11 cellular contexts compared by ENCODE assay signal in the genomic region with DNA sequence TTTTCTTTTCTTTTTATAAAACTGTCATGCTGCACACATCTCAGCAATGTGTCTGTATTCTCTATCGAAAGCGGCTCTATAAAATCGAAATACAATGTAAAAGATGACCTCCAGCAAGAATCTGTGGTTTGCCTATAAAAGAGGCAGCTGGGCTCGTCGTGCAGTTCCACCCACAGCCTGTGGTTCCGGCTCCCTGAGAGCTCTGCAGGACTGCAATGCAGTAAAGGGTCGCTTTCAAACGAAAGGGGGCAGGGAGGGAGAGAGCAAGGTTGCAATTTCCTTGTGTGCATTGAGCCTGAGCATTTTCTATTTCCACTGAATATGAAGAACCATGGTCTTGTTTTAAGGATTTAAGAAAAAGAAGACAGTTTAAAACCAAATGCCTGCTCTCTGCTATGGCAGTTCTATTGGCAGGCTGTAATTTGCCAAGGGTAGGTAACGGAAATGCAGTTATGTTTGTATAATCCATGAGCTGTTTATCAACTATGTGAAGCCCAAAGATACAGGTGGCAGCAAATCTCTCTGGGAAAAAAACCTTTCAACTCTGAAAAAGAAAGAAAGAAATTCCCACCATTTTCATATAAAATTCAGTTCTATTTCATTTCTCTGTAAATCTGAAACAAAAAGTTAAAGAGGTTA.
DNase-seq lines count a peak whose midpoint lies in the region; ATAC-seq, FAIRE-seq and TF ChIP-seq lines count a peak whose summit lies in the region.
"Had no signal": no experiment of that assay in that cellular context is flagged by ENCODE, and none has a peak within 500 bp of the region (broad histone marks: within the 10 kb centered on the region; RNA-seq: fewer than 3 reads in every experiment).

No MANE protein-coding gene starts in this region.

- H3K27ac Mint-ChIP-seq in MCF 10A (ENCODE audit: low read depth, unreplicated experiment), result peak overlapping the region; percentile 71
- H3K27ac Mint-ChIP-seq: CD4-positive, CD25-positive, alpha-beta regulatory T cell had no signal

- in situ Hi-C loops in transverse colon (cut with MboI; ENCODE audit: low pct_ligation_motif_present in 1 of 4, low pct_unique_long_range_greater_than_20kb in 1 of 4, low sequenced_read_pairs in 3 of 4), result no loop called here

- TF ChIP-seq RAD21 in H1 (IDR thresholded peaks at IDR 0.05 in 1 of 2, conservative IDR thresholded peaks at IDR 0.05 in 1 of 2; ENCODE audit: low read depth in 2 of 2, low read length in 2 of 2), result peak; percentile 21 to 39; a peak in 3 of 4 replicates

- H2AFZ ChIP-seq in H1 (ENCODE audit: low read length), result no peak overlapping the region

- H3K27ac ChIP-seq in breast epithelium (no peak overlapping the region), H1 (ENCODE audit: low read depth, low read length) (no peak overlapping the region), transverse colon (no peak overlapping the region), upper lobe of left lung (no peak overlapping the region)

- no peak overlapping the region for H3K4ac ChIP-seq in H1 (replicated peaks; ENCODE audit: insufficient read length, low read depth, low read length)

- no peaks in the 10 kb centered on the region for H3K23me2 ChIP-seq in H1 (ENCODE audit: low read depth, low read length)

- H3K4me1 ChIP-seq in breast epithelium (no peaks in the 10 kb centered on the region), H1 (replicated peaks in 1 of 4; ENCODE audit: control insufficient read depth in 3 of 4, insufficient read depth in 4 of 4, low read length in 3 of 4) (no peaks in the 10 kb centered on the region), transverse colon (peaks cover 0 to 4% (median 0%) of the 10 kb centered on the region in 4 donors), upper lobe of left lung (peaks cover 0 to 11% (median 1%) of the 10 kb centered on the region in 4 donors)

- WGBS in H1 (ENCODE audit: extremely low coverage in 1 of 2, insufficient coverage in 1 of 2, insufficient read length in 1 of 2, insufficient replicate concordance in 2 of 2, low coverage in 1 of 2, low lambda C conversion rate in 2 of 2, missing lambda C conversion rate in 1 of 2), 2 experiments, result 52% methylated on average over 9 of the region's 9 CpGs; no CpG with 5 or more reads in 1 of the 2 experiments
- 30 to 51% methylated on average over 4 to 9 of the region's 9 CpGs for WGBS in transverse colon (ENCODE audit: low coverage in 1 of 2), 2 donors
- WGBS in upper lobe of left lung, 2 donors, result 53 to 54% methylated on average over 9 of the region's 9 CpGs

- H3K4me3 ChIP-seq in breast epithelium (no peak overlapping the region), H1 (ENCODE audit: extremely low read depth in 1 of 4, insufficient read depth in 2 of 4, low read depth in 3 of 4, low read length in 4 of 4) (no peak overlapping the region), transverse colon (no peak overlapping the region), upper lobe of left lung (no peak overlapping the region)

- no peaks in the 10 kb centered on the region for H3K79me1 ChIP-seq in H1 (ENCODE audit: low read depth, low read length)

- no peak overlapping the region for H4K91ac ChIP-seq in H1 (replicated peaks; ENCODE audit: insufficient read length, low read length)

- no peaks in the 10 kb centered on the region for H3K36me3 Mint-ChIP-seq in MCF 10A (ENCODE audit: insufficient read depth, unreplicated experiment)
- H3K36me3 Mint-ChIP-seq: CD4-positive, CD25-positive, alpha-beta regulatory T cell had no signal

- TF ChIP-seq CTCF in MCF 10A (IDR thresholded peaks at IDR 0.05; ENCODE audit: unreplicated experiment), result no peak
- TF ChIP-seq CTCF in breast epithelium (IDR thresholded peaks at IDR 0.05), result no peak
- TF ChIP-seq CTCF in H1 (IDR thresholded peaks at IDR 0.05; ENCODE audit: control extremely low read depth in 1 of 3, insufficient read depth in 1 of 3, low read depth in 1 of 3, low read length in 3 of 3), result peak; percentile 12 to 41 (median 31); a peak in 3 of 4 replicates
- TF ChIP-seq CTCF in transverse colon (IDR thresholded peaks at IDR 0.05), result peak; percentile 11 to 24 (median 18)
- TF ChIP-seq CTCF in upper lobe of left lung (IDR thresholded peaks at IDR 0.05), result peak in 2 of 6 experiments; percentile 7 to 8

- CTCF ChIA-PET in MCF 10A (lab: Yijun Ruan, JAX) (interaction anchor here (0.6 to 1.3 kb wide), 5 partner anchors 14 to 511 kb away, joined by 3 to 5 read pairs (median 4); no protein-coding TSS in a partner anchor), H1 (lab: Charles Lee; ENCODE audit: partially characterized antibody) (interaction anchor here (0.7 to 1.3 kb wide), 5 partner anchors 10 to 146 kb away, joined by 3 to 6 read pairs (median 3); no protein-coding TSS in a partner anchor)

- intact Hi-C loops in MCF 10A (cut with micrococcal nuclease), result no loop called here
- intact Hi-C loops in breast epithelium (cut with DNase I; ENCODE audit: low total_unique reads), result no loop called here
- intact Hi-C loops in transverse colon (cut with DNase I; ENCODE audit: low total_unique reads), result no loop called here

- no TSS peak for BruUV-seq in MCF 10A (replicated peaks; lab: Mats Ljungman, UMichigan)

- H2BK15ac ChIP-seq in H1 (ENCODE audit: low read length), result no peak overlapping the region

- TF ChIP-seq POLR2A in breast epithelium (IDR thresholded peaks at IDR 0.05) (no peak), H1 (IDR thresholded peaks at IDR 0.05; ENCODE audit: control extremely low read depth in 1 of 2, low read depth in 2 of 2, low read length in 2 of 2) (no peak), transverse colon (IDR thresholded peaks at IDR 0.05) (no peak), upper lobe of left lung (IDR thresholded peaks at IDR 0.05) (no peak)

- H3K4me1 Mint-ChIP-seq in MCF 10A (ENCODE audit: insufficient read depth, unreplicated experiment), result peaks cover 42% of the 10 kb centered on the region

- H3K27me3 ChIP-seq in breast epithelium (no peaks in the 10 kb centered on the region), H1 (replicated peaks in 1 of 4; ENCODE audit: control insufficient read depth in 3 of 4, extremely low read depth in 1 of 4, insufficient read depth in 3 of 4, low read length in 3 of 4) (no peaks in the 10 kb centered on the region; a peak in 1 of 7 replicates), transverse colon (no peaks in the 10 kb centered on the region), upper lobe of left lung (no peaks in the 10 kb centered on the region)

- no peaks in the 10 kb centered on the region for H3K27me3 Mint-ChIP-seq in MCF 10A (ENCODE audit: insufficient read depth, unreplicated experiment)
- H3K27me3 Mint-ChIP-seq: CD4-positive, CD25-positive, alpha-beta regulatory T cell had no signal

- H4K20me1 ChIP-seq in H1 (replicated peaks in 1 of 2; ENCODE audit: control insufficient read depth in 1 of 2, insufficient read depth in 2 of 2, low read length in 2 of 2), result no peaks in the 10 kb centered on the region

- no peak for TF ChIP-seq EP300 in H1 (IDR thresholded peaks at IDR 0.05; ENCODE audit: borderline replicate concordance in 1 of 2, low read depth in 2 of 2, low read length in 2 of 2)
- no peak for TF ChIP-seq EP300 in transverse colon (IDR thresholded peaks at IDR 0.05; ENCODE audit: low read depth)
- no peak for TF ChIP-seq EP300 in upper lobe of left lung (IDR thresholded peaks at IDR 0.05)

- no peak overlapping the region for H3K9ac ChIP-seq in H1 (replicated peaks in 1 of 4; ENCODE audit: extremely low read depth in 1 of 4, low read depth in 3 of 4, low read length in 3 of 4)

- no peak overlapping the region for H2BK5ac ChIP-seq in H1 (ENCODE audit: low read depth, low read length)

- H3K56ac ChIP-seq in H1 (replicated peaks; ENCODE audit: insufficient read length, low read depth, low read length), result no peak overlapping the region

- no peak overlapping the region for H4K5ac ChIP-seq in H1 (ENCODE audit: insufficient read length, low read depth, low read length)

- no peak overlapping the region for H2BK12ac ChIP-seq in H1 (ENCODE audit: low read depth, low read length)

- no peak overlapping the region for H2AK5ac ChIP-seq in H1 (ENCODE audit: low read depth, low read length)

- H3K18ac ChIP-seq in H1 (ENCODE audit: extremely low read depth, low read length), result no peak overlapping the region

- H3K9me3 Mint-ChIP-seq in MCF 10A (ENCODE audit: unreplicated experiment), result no peaks in the 10 kb centered on the region

- H4K8ac ChIP-seq in H1 (ENCODE audit: extremely low read depth, insufficient read depth, low read length), result no peak overlapping the region

- no peak overlapping the region for H2BK20ac ChIP-seq in H1 (ENCODE audit: low read length)

- H2BK120ac ChIP-seq in H1 (replicated peaks; ENCODE audit: low read depth, low read length), result no peak overlapping the region

- H3K14ac ChIP-seq in H1 (ENCODE audit: insufficient read length), result no peak overlapping the region

- no peak overlapping the region for H3K23ac ChIP-seq in H1 (ENCODE audit: insufficient read length)

- no peak overlapping the region for H3K4me3 Mint-ChIP-seq in MCF 10A (ENCODE audit: unreplicated experiment)
- H3K4me3 Mint-ChIP-seq: CD4-positive, CD25-positive, alpha-beta regulatory T cell had no signal

- H3K79me2 ChIP-seq in H1 (ENCODE audit: control insufficient read depth in 1 of 2, insufficient read depth in 2 of 2, low read length in 2 of 2), result no peaks in the 10 kb centered on the region

- POLR2A ChIA-PET in MCF 10A (lab: Yijun Ruan, JAX) (interaction anchor here (0.7 to 2.0 kb wide), 6 partner anchors 9 to 1475 kb away, joined by 3 to 15 read pairs (median 4); no protein-coding TSS in a partner anchor), H1 (lab: Charles Lee; ENCODE audit: partially characterized antibody) (interaction anchor here (0.6 kb wide), 1 partner anchor 274 kb away, joined by 5 read pairs; no protein-coding TSS in a partner anchor)

- no peak for FAIRE-seq in H1 (lab: Jason Lieb, UNC)

- H3K36me3 ChIP-seq in breast epithelium (no peaks in the 10 kb centered on the region), H1 (ENCODE audit: control insufficient read depth in 2 of 4, insufficient read depth in 4 of 4, low read length in 3 of 4) (no peaks in the 10 kb centered on the region), transverse colon (no peaks in the 10 kb centered on the region), upper lobe of left lung (no peaks in the 10 kb centered on the region)

- DNase-seq in MCF 10A (ENCODE audit: unreplicated experiment) (peak; percentile 48), breast epithelium (ENCODE audit: low spot score in 2 of 2) (no peak), NCI-H2227 treated with DMSO at 0.1 percent for 48 hours (lab: John Stamatoyannopoulos, UW) (peak; percentile 56), H1 (ENCODE audit: low read depth in 1 of 2, low spot score in 2 of 2) (no peak), transverse colon (no peak), upper lobe of left lung (no peak), cerebellar nuclear complex (lab: John Stamatoyannopoulos, UW) (no peak), DMS153 treated with DMSO at 0.1 percent for 48 hours (lab: John Stamatoyannopoulos, UW; ENCODE audit: unreplicated experiment) (no peak)
- DNase-seq: CD4-positive, CD25-positive, alpha-beta regulatory T cell; NCI-H524 treated with DMSO at 0.1 percent for 48 hours; retina had no signal

- no peak for ATAC-seq in upper lobe of left lung (ENCODE audit: low FRiP score in 2 of 2)

- H3K9me3 ChIP-seq in breast epithelium (no peaks in the 10 kb centered on the region), H1 (ENCODE audit: insufficient read depth in 2 of 2, low read depth in 1 of 2, low read length in 1 of 2) (no peaks in the 10 kb centered on the region), transverse colon (no peaks in the 10 kb centered on the region), upper lobe of left lung (no peaks in the 10 kb centered on the region)

- H3K4me2 ChIP-seq in H1 (ENCODE audit: insufficient read depth in 1 of 2, low read depth in 2 of 2, low read length in 2 of 2), result no peak overlapping the region

Comparison
In these comparisons a context has a peak if more than half of its experiments do, and no peak if none do; other contexts are left out.
1. DNase-seq: peak in MCF 10A (single experiment) and NCI-H2227 treated with DMSO at 0.1 percent for 48 hours (single experiment); none in breast epithelium (0 of 2), H1 (0 of 2), transverse colon (single experiment), upper lobe of left lung (0 of 2), cerebellar nuclear complex (0 of 2) and DMS153 treated with DMSO at 0.1 percent for 48 hours (single experiment).
2. CTCF ChIP-seq: peak in H1 (3 of 3) and transverse colon (5 of 5); none in MCF 10A (single experiment) and breast epithelium (0 of 3).